ENCODE assay signal across 8 cellular contexts in genomic region chr16:20740007-20740883, GRCh38. TPM values are rescaled to one million over a fixed set of nuclear protein-coding genes. Genes with fewer than 3 reads are reported as not detected.
DNase-seq lines count a peak whose midpoint lies in the region; FAIRE-seq and TF ChIP-seq lines count a peak whose summit lies in the region.

No MANE protein-coding gene starts in this region.

- FAIRE-seq in HTR-8/SVneo (lab: Jason Lieb, UNC), result no peak

- H3K4me3 ChIP-seq in SU-DHL-6 (ENCODE audit: insufficient read depth, low read length, poor library complexity, severe bottlenecking), result peak overlapping the region; percentile 99
- peak overlapping the region; percentile 97 for H3K4me3 ChIP-seq in epithelial cell of esophagus (ENCODE audit: low read length)
- H3K4me3 ChIP-seq in neural cell (ENCODE audit: low read length), result peak overlapping the region; percentile 97

- TF ChIP-seq CTCF in SU-DHL-6 (IDR thresholded peaks at IDR 0.05; ENCODE audit: insufficient read depth, low read length, poor library complexity, severe bottlenecking), result peak; percentile 50
- TF ChIP-seq CTCF in epithelial cell of esophagus (IDR thresholded peaks at IDR 0.05; ENCODE audit: insufficient read depth, low read depth, low read length, missing control alignments), result peak; percentile 62
- no peak for TF ChIP-seq CTCF in neural cell (IDR thresholded peaks at IDR 0.05; ENCODE audit: poor library complexity, severe bottlenecking)

- DNase-seq in stimulated activated CD4-positive, alpha-beta T cell treated with anti-CD3 and anti-CD28 coated beads, Interleukin-2, amount 100 ng/mL, for 24 hours, result peak; percentile 10 to 21
- no peak for DNase-seq in stimulated activated CD4-positive, alpha-beta T cell treated with anti-CD3 and anti-CD28 coated beads, Interleukin-1b, Interleukin-23, amount 100 ng/mL, for 48 hours
- peak; percentile 39 for DNase-seq in epithelial cell of esophagus (ENCODE audit: low read depth)
- no peak for DNase-seq in 8988T
- DNase-seq in HTR-8/SVneo (ENCODE audit: insufficient read length, low spot score), result no peak
- DNase-seq in LoVo (ENCODE audit: low spot score), result no peak

- no peak overlapping the region for H2AFZ ChIP-seq in SU-DHL-6 (ENCODE audit: low read depth, low read length, severe bottlenecking)
- H2AFZ ChIP-seq in neural cell (ENCODE audit: low read depth, low read length), result no peak overlapping the region

- H3K9me3 ChIP-seq in SU-DHL-6 (ENCODE audit: insufficient read depth, low read length) (no peaks in the 10 kb centered on the region), neural cell (ENCODE audit: low read length) (no peaks in the 10 kb centered on the region)

- H3K36me3 ChIP-seq in SU-DHL-6 (ENCODE audit: low read length), result peaks cover 35% of the 10 kb centered on the region
- peaks cover 10% of the 10 kb centered on the region for H3K36me3 ChIP-seq in neural cell (ENCODE audit: insufficient read depth, low read length)

- 0 out of 2 replicates have a peak overlapping the region, but pooled peaks have one; percentile 1 for H3K27ac ChIP-seq in SU-DHL-6 (ENCODE audit: low read depth, low read length)
- H3K27ac ChIP-seq in neural cell (ENCODE audit: low read length), result peak overlapping the region; percentile 98

- H3F3A ChIP-seq in SU-DHL-6 (ENCODE audit: insufficient read depth) (no peaks in the 10 kb centered on the region; the same call in 1 of the 2 replicates), neural cell (ENCODE audit: insufficient read depth, low read length, poor library complexity, severe bottlenecking) (no peaks in the 10 kb centered on the region)

- H3K9me2 ChIP-seq in SU-DHL-6 (replicated peaks; ENCODE audit: insufficient read depth, low read length), result no peaks in the 10 kb centered on the region
- no peaks in the 10 kb centered on the region for H3K9me2 ChIP-seq in neural cell (ENCODE audit: insufficient read depth, low read length)

- H3K9ac ChIP-seq in SU-DHL-6 (ENCODE audit: low read length) (peak overlapping the region; percentile 90), neural cell (ENCODE audit: low read length) (peak overlapping the region; percentile 99)

- H3K27me3 ChIP-seq in SU-DHL-6 (ENCODE audit: low read length) (no peaks in the 10 kb centered on the region), neural cell (ENCODE audit: insufficient read depth, low read depth, low read length) (no peaks in the 10 kb centered on the region)

- H3K79me2 ChIP-seq in SU-DHL-6 (ENCODE audit: insufficient read depth, low read length), result peaks cover 30% of the 10 kb centered on the region
- H3K79me2 ChIP-seq in neural cell (replicated peaks; ENCODE audit: insufficient read depth, low read length), result peaks cover 16% of the 10 kb centered on the region

- H4K20me1 ChIP-seq in SU-DHL-6 (ENCODE audit: low read depth, low read length), result peaks cover 15% of the 10 kb centered on the region; the same call in 1 of the 2 replicates
- H4K20me1 ChIP-seq in neural cell (ENCODE audit: insufficient read depth), result peaks cover 4% of the 10 kb centered on the region

- TF ChIP-seq EP300 in neural cell (conservative IDR thresholded peaks at IDR 0.05; ENCODE audit: poor library complexity, severe bottlenecking), result no peak

- no peak for TF ChIP-seq RAD21 in neural cell (conservative IDR thresholded peaks at IDR 0.05)

- H3K4me2 ChIP-seq in SU-DHL-6 (ENCODE audit: low read depth, low read length, poor library complexity, severe bottlenecking) (peak overlapping the region; percentile 89), neural cell (ENCODE audit: low read length) (peak overlapping the region; percentile 76)

TF ChIP-seq in neural cell, 6 proteins besides CTCF, POLR2A, EP300 and RAD21:
- TF ChIP-seq TAF1 (IDR thresholded peaks at IDR 0.05; ENCODE audit: low read depth), result no peak
- TF ChIP-seq MXI1 (conservative IDR thresholded peaks at IDR 0.05; ENCODE audit: poor library complexity, severe bottlenecking), result no peak
- no peak for TF ChIP-seq EZH2 (IDR thresholded peaks at IDR 0.05; ENCODE audit: borderline replicate concordance, insufficient read depth, low read length, poor library complexity, severe bottlenecking)
- TF ChIP-seq SMC3 (conservative IDR thresholded peaks at IDR 0.05; ENCODE audit: poor library complexity), result no peak
- no peak for TF ChIP-seq POLR2AphosphoS5 (IDR thresholded peaks at IDR 0.05)
- TF ChIP-seq REST (IDR thresholded peaks at IDR 0.05; ENCODE audit: borderline replicate concordance), result no peak

RNA-seq across cellular contexts. Expression of gene THUMPD1, which starts 1.4 kb away (rescaled TPM):
- polyA plus RNA-seq in neural cell, result 53.6 and 57.1 TPM in 2 replicates
- 156 and 169 TPM in 2 replicates for polyA minus RNA-seq in neural cell

RNA-seq across cellular contexts. Expression of gene ACSM3, which starts 23.6 kb away (rescaled TPM):
- polyA plus RNA-seq in neural cell, result 0.57 TPM in 1 of 2 replicates, not detected in the other
- not detected in 2 replicates for polyA minus RNA-seq in neural cell

RNA-seq across cellular contexts. Expression of gene ACSM1, which starts 42.8 kb away (rescaled TPM):
- not detected in 2 replicates for polyA plus RNA-seq in neural cell
- polyA minus RNA-seq in neural cell, result not detected in 2 replicates

Comparison
In these comparisons a context has a peak if more than half of its experiments do, and no peak if none do; other contexts are left out.
1. DNase-seq: peak in stimulated activated CD4-positive, alpha-beta T cell treated with anti-CD3 and anti-CD28 coated beads, Interleukin-2, amount 100 ng/mL, for 24 hours (2 of 2) and epithelial cell of esophagus (single experiment); none in stimulated activated CD4-positive, alpha-beta T cell treated with anti-CD3 and anti-CD28 coated beads, Interleukin-1b, Interleukin-23, amount 100 ng/mL, for 48 hours (single experiment), 8988T (single experiment), HTR-8/SVneo (single experiment) and LoVo (single experiment).
2. Peak in every context shown above with its lines, with median percentiles within 50 percentile points of each other: H3K4me3 ChIP-seq.